In the genomic region with DNA sequence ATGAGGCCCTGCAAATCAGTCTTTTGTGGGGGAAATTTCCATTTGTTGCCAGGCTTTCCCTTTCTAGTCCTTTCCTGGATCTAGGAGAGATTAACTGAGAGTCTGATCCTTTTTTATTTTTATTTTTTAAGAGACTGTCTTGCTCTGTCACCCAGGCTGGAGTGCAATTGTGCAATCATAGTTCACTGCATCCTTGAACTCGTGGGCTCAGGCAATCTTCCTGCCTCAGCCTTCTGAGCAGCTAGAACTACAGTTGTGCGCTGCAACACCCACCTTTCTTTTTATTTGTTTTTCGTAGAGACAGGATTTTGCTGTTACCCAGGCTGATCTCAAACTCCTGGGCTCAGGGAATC, we compare ENCODE assay signal across 13 cellular contexts. TPM values are rescaled to one million over a fixed set of nuclear protein-coding genes. Genes with fewer than 3 reads are reported as not detected.
DNase-seq lines count a peak whose midpoint lies in the region; TF ChIP-seq lines count a peak whose summit lies in the region.
"Had no signal": no experiment of that assay in that cellular context is flagged by ENCODE, and none has a peak within 500 bp of the region (broad histone marks: within the 10 kb centered on the region; RNA-seq: fewer than 3 reads in every experiment).

No MANE protein-coding gene starts in this region.

- peaks cover 10% of the 10 kb centered on the region for H3K36me3 Mint-ChIP-seq in activated naive CD8-positive, alpha-beta T cell treated with anti-CD3 and anti-CD28 coated beads for 36 hours

- TF ChIP-seq EP300 in neural cell (conservative IDR thresholded peaks at IDR 0.05; ENCODE audit: poor library complexity, severe bottlenecking): no peak

- H3K4me2 ChIP-seq in Karpas-422 (ENCODE audit: low read depth, low read length, poor library complexity, severe bottlenecking) (peak overlapping the region; percentile 79), neural cell (ENCODE audit: low read length) (peak overlapping the region; percentile 64)

- H3K27me3 ChIP-seq in Karpas-422 (ENCODE audit: low read length) (no peaks in the 10 kb centered on the region), neural cell (ENCODE audit: insufficient read depth, low read depth, low read length) (no peaks in the 10 kb centered on the region)
- H3K27me3 ChIP-seq: cardiac muscle cell had no signal

- H3K4me3 ChIP-seq in GM08714 (ENCODE audit: low read length) (peak overlapping the region; percentile 41; the same call in 1 of the 2 replicates), Karpas-422 (ENCODE audit: low read length) (no peak overlapping the region; the same call in 1 of the 2 replicates), neural cell (ENCODE audit: low read length) (peak overlapping the region; percentile 81)

- peak overlapping the region; percentile 87 for H3K27ac Mint-ChIP-seq in activated naive CD8-positive, alpha-beta T cell treated with anti-CD3 and anti-CD28 coated beads for 36 hours

- no peak for TF ChIP-seq CTCF in neural cell (IDR thresholded peaks at IDR 0.05; ENCODE audit: poor library complexity, severe bottlenecking)

- H3K9ac ChIP-seq in Karpas-422 (ENCODE audit: low read length) (no peak overlapping the region; the same call in 1 of the 2 replicates), neural cell (ENCODE audit: low read length) (peak overlapping the region; percentile 80)

- no peaks in the 10 kb centered on the region for H3K36me3 ChIP-seq in Karpas-422 (ENCODE audit: insufficient read depth, low read length)
- no peaks in the 10 kb centered on the region for H3K36me3 ChIP-seq in neural cell (ENCODE audit: insufficient read depth, low read length)
- H3K36me3 ChIP-seq: cardiac muscle cell had no signal

- DNase-seq in Karpas-422: no peak
- DNase-seq in activated naive CD8-positive, alpha-beta T cell treated with anti-CD3 and anti-CD28 coated beads for 36 hours: no peak
- no peak for DNase-seq in GDM1 (lab: John Stamatoyannopoulos, UW)
- no peak for DNase-seq in NCI-H1694 (lab: John Stamatoyannopoulos, UW)
- no peak for DNase-seq in islet precursor cell
- DNase-seq: activated CD4-positive, alpha-beta T cell treated with anti-CD3 and anti-CD28 coated beads for 1 hour; GF-D8; left cardiac atrium; SIG-M5 had no signal

- H3K9me3 ChIP-seq in Karpas-422 (ENCODE audit: low read length) (no peaks in the 10 kb centered on the region), neural cell (ENCODE audit: low read length) (no peaks in the 10 kb centered on the region)

- H3K27ac ChIP-seq in Karpas-422 (ENCODE audit: low read length): no peak overlapping the region
- peak overlapping the region; percentile 91 for H3K27ac ChIP-seq in neural cell (ENCODE audit: low read length)
- H3K27ac ChIP-seq: cardiac muscle cell had no signal

- peaks cover 21% of the 10 kb centered on the region for H3F3A ChIP-seq in neural cell (ENCODE audit: insufficient read depth, low read length, poor library complexity, severe bottlenecking)

- peak overlapping the region; percentile 73 for H3K4me3 Mint-ChIP-seq in activated naive CD8-positive, alpha-beta T cell treated with anti-CD3 and anti-CD28 coated beads for 36 hours

- no peaks in the 10 kb centered on the region for H3K9me3 Mint-ChIP-seq in activated naive CD8-positive, alpha-beta T cell treated with anti-CD3 and anti-CD28 coated beads for 36 hours
- H3K9me3 Mint-ChIP-seq: activated T-helper 2 cell treated with anti-CD3 and anti-CD28 coated beads, Interferon-gamma antibody, Interleukin-2, Interleukin-4, amounts not matched to agents 10 μg/mL and 5 μg/mL and 100 μg/mL, durations not matched to agents 14 hours and 24 hours and 36 hours had no signal

- H3K79me2 ChIP-seq in Karpas-422 (ENCODE audit: low read length): no peaks in the 10 kb centered on the region
- H3K79me2 ChIP-seq in neural cell (replicated peaks; ENCODE audit: insufficient read depth, low read length): no peaks in the 10 kb centered on the region

- H2AFZ ChIP-seq in Karpas-422 (ENCODE audit: low read length) (no peak overlapping the region), neural cell (ENCODE audit: low read depth, low read length) (no peak overlapping the region)

- H4K20me1 ChIP-seq in Karpas-422 (ENCODE audit: insufficient read depth, low read depth, low read length) (no peaks in the 10 kb centered on the region), neural cell (ENCODE audit: insufficient read depth) (peaks cover 3% of the 10 kb centered on the region)

- no peak for TF ChIP-seq RAD21 in neural cell (conservative IDR thresholded peaks at IDR 0.05)

- H3K9me2 ChIP-seq in Karpas-422 (replicated peaks; ENCODE audit: insufficient read depth, low read length) (no peaks in the 10 kb centered on the region), neural cell (ENCODE audit: insufficient read depth, low read length) (no peaks in the 10 kb centered on the region)

- peaks cover 40% of the 10 kb centered on the region for H3K4me1 Mint-ChIP-seq in activated naive CD8-positive, alpha-beta T cell treated with anti-CD3 and anti-CD28 coated beads for 36 hours

- peaks cover 9% of the 10 kb centered on the region for H3K27me3 Mint-ChIP-seq in activated naive CD8-positive, alpha-beta T cell treated with anti-CD3 and anti-CD28 coated beads for 36 hours

- peaks cover 41% of the 10 kb centered on the region for H3K4me1 ChIP-seq in Karpas-422 (ENCODE audit: low read length)

TF ChIP-seq in neural cell, 6 proteins besides CTCF, POLR2A, EP300 and RAD21:
- TF ChIP-seq MXI1 (conservative IDR thresholded peaks at IDR 0.05; ENCODE audit: poor library complexity, severe bottlenecking) (no peak), POLR2AphosphoS5 (IDR thresholded peaks at IDR 0.05) (no peak), SMC3 (conservative IDR thresholded peaks at IDR 0.05; ENCODE audit: poor library complexity) (no peak), TAF1 (IDR thresholded peaks at IDR 0.05; ENCODE audit: low read depth) (no peak)
- TF ChIP-seq, protein P1, sequence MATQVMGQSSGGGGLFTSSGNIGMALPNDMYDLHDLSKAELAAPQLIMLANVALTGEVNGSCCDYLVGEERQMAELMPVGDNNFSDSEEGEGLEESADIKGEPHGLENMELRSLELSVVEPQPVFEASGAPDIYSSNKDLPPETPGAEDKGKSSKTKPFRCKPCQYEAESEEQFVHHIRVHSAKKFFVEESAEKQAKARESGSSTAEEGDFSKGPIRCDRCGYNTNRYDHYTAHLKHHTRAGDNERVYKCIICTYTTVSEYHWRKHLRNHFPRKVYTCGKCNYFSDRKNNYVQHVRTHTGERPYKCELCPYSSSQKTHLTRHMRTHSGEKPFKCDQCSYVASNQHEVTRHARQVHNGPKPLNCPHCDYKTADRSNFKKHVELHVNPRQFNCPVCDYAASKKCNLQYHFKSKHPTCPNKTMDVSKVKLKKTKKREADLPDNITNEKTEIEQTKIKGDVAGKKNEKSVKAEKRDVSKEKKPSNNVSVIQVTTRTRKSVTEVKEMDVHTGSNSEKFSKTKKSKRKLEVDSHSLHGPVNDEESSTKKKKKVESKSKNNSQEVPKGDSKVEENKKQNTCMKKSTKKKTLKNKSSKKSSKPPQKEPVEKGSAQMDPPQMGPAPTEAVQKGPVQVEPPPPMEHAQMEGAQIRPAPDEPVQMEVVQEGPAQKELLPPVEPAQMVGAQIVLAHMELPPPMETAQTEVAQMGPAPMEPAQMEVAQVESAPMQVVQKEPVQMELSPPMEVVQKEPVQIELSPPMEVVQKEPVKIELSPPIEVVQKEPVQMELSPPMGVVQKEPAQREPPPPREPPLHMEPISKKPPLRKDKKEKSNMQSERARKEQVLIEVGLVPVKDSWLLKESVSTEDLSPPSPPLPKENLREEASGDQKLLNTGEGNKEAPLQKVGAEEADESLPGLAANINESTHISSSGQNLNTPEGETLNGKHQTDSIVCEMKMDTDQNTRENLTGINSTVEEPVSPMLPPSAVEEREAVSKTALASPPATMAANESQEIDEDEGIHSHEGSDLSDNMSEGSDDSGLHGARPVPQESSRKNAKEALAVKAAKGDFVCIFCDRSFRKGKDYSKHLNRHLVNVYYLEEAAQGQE (IDR thresholded peaks at IDR 0.05; ENCODE audit: borderline replicate concordance): no peak

RNA-seq across cellular contexts. Expression of a gene that starts 22.9 kb away (rescaled TPM):
- not detected in 2 replicates for total RNA-seq in Karpas-422 (2014; rRNA removed; shearing (Covaris generic); ENCODE audit: low replicate concordance)
- total RNA-seq in activated naive CD8-positive, alpha-beta T cell treated with anti-CD3 and anti-CD28 coated beads for 36 hours: not detected
- not detected in 2 replicates for polyA plus RNA-seq in neural cell
- polyA minus RNA-seq in neural cell: not detected in 2 replicates
- total RNA-seq: activated T-helper 2 cell treated with anti-CD3 and anti-CD28 coated beads, Interferon-gamma antibody, Interleukin-2, Interleukin-4, amounts not matched to agents 10 μg/mL and 5 μg/mL and 100 μg/mL, durations not matched to agents 14 hours and 24 hours and 36 hours; cardiac muscle cell; left cardiac atrium had no signal
- polyA plus RNA-seq: cardiac muscle cell had no signal
